Comparison of ENCODE assay signal across 8 cellular contexts in the genomic region with DNA sequence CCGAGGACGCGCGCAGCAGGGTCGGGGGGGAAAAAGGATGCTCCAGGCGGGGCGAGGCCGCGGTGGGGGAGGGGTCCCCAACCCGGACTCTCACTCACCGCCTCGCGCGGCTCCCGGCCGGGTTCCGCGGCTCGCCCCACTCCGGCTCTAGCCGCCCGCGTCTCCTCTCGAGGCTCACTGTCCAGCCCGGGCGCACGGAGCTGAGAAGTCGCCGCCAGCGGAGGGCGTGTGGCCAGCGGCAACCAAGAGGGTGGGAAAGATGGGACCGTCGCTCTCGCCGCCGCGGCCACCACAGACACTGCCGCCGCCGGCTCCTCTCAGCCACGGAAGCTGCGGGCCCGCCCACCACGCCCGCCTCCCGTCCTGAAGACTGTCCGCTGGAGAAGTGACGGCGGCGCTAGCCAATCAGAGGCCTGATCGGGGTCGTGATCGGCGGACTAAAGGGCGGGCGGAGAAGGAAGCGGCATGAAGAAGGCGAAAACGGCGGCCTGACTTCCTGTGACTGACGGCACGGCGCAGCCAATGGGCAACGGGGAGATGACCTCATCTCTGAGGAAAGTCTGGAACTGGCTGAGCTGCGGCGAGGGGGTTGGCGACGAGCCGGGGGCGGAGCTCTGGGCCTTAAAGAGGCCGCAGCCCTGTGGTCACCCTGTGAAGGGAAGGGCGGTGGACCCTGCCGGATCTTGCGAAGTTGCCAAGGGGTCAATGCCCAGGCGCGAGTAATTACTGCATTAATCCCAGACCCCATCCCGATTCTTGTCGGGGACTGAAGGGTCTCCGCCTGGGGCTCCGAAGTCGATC. TPM values are rescaled to one million over a fixed set of nuclear protein-coding genes. Genes with fewer than 3 reads are reported as not detected.
A peak's percentile ranks its signal among the peaks of the same experiment; 100 is the strongest.
DNase-seq lines count a peak whose midpoint lies in the region; ATAC-seq and TF ChIP-seq lines count a peak whose summit lies in the region.

TSS of gene MRTFA (minus strand) at position 340 of the 801 bp plus-strand sequence.

- H3K36me3 ChIP-seq in WERI-Rb-1: peaks cover 3% of the 10 kb centered on the region
- H3K36me3 ChIP-seq in mammary epithelial cell (ENCODE audit: insufficient read depth, low read length): no peaks in the 10 kb centered on the region
- H3K36me3 ChIP-seq in skeletal muscle tissue (ENCODE audit: control insufficient read depth in 3 of 3, insufficient read depth in 3 of 3, low read length in 3 of 3): no peaks in the 10 kb centered on the region

- BruUV-seq in mammary epithelial cell (replicated peaks; lab: Mats Ljungman, UMichigan): no TSS peak

- DNase-seq in ACHN (peak; percentile 98), NCI-H2227 (lab: John Stamatoyannopoulos, UW; ENCODE audit: unreplicated experiment) (peak; percentile 98), WERI-Rb-1 (peak; percentile 100), mammary epithelial cell (peak; percentile 100)

- no peaks in the 10 kb centered on the region for H3K27me3 ChIP-seq in WERI-Rb-1 (ENCODE audit: insufficient read depth, low read depth, severe bottlenecking)
- H3K27me3 ChIP-seq in mammary epithelial cell (ENCODE audit: insufficient read depth, low read length): no peaks in the 10 kb centered on the region
- no peaks in the 10 kb centered on the region for H3K27me3 ChIP-seq in skeletal muscle tissue (ENCODE audit: control insufficient read depth in 3 of 3, insufficient read depth in 3 of 3, low read length in 3 of 3)

- no peaks in the 10 kb centered on the region for H4K20me1 ChIP-seq in mammary epithelial cell (ENCODE audit: insufficient read depth, low read length)

- peak within 1 kb of the TSS; percentile 78 for H3K27ac ChIP-seq in WERI-Rb-1
- peak within 1 kb of the TSS; percentile 80 for H3K27ac ChIP-seq in mammary epithelial cell (ENCODE audit: insufficient read depth, low read depth, low read length)
- peak within 1 kb of the TSS; percentile 97 for H3K27ac ChIP-seq in skeletal muscle tissue (ENCODE audit: low read depth, low read length)

- CTCF ChIA-PET in mammary epithelial cell (lab: Charles Lee; ENCODE audit: low non-redundant PET): no interaction called here

- WGBS in mammary epithelial cell (ENCODE audit: low coverage, missing lambda C conversion rate): 2% methylated on average over 11 of the region's 82 CpGs

- TF ChIP-seq CTCF in WERI-Rb-1 (IDR thresholded peaks at IDR 0.05; ENCODE audit: low read depth, low read length) (no peak), mammary epithelial cell (conservative IDR thresholded peaks at IDR 0.05 in 1 of 2, IDR thresholded peaks at IDR 0.05 in 1 of 2; ENCODE audit: extremely low read depth in 1 of 2, insufficient read depth in 1 of 2, low read depth in 1 of 2, low read length in 2 of 2) (no peak)

- peak; percentile 89 for ATAC-seq in GM18873 (IDR thresholded peaks at IDR 0.05; ENCODE audit: low FRiP score, unreplicated experiment)
- peak; percentile 89 for ATAC-seq in HG03139 (IDR thresholded peaks at IDR 0.05; ENCODE audit: unreplicated experiment)

- H3K9me3 ChIP-seq in WERI-Rb-1 (ENCODE audit: severe bottlenecking) (no peaks in the 10 kb centered on the region), mammary epithelial cell (replicated peaks; ENCODE audit: insufficient read depth, low read length) (no peaks in the 10 kb centered on the region), iPS-18c (ENCODE audit: control insufficient read depth, insufficient read depth, low read length) (no peaks in the 10 kb centered on the region), skeletal muscle tissue (ENCODE audit: control insufficient read depth in 3 of 3, low read length in 3 of 3) (no peaks in the 10 kb centered on the region)

- intact Hi-C loops in mammary epithelial cell (cut with micrococcal nuclease): loop anchor here (2.0 kb wide), 2 partner anchors 40 to 112 kb away; no protein-coding TSS in a partner anchor

- peaks cover 50% of the 10 kb centered on the region for H3K79me2 ChIP-seq in mammary epithelial cell (ENCODE audit: insufficient read depth, low read length)

- peak within 1 kb of the TSS; percentile 93 for H2AFZ ChIP-seq in mammary epithelial cell (ENCODE audit: low read depth, low read length)

- dilution Hi-C loops in mammary epithelial cell (cut with HindIII; ENCODE audit: low sequenced_read_pairs): no loop called here

- peaks cover 20% of the 10 kb centered on the region for H3K4me1 ChIP-seq in mammary epithelial cell (ENCODE audit: insufficient read depth, low read length)
- peaks cover 17 to 25% (median 23%) of the 10 kb centered on the region in 3 donors for H3K4me1 ChIP-seq in skeletal muscle tissue (ENCODE audit: control insufficient read depth in 3 of 3, insufficient read depth in 3 of 3, low read length in 3 of 3)

- peak within 1 kb of the TSS; percentile 75 for H3K9ac ChIP-seq in mammary epithelial cell (ENCODE audit: insufficient read depth, low read length)
- H3K9ac ChIP-seq in skeletal muscle tissue (ENCODE audit: low read depth in 1 of 3, low read length in 3 of 3): peak within 1 kb of the TSS; percentile 96 to 99 (median 97)

- peak within 1 kb of the TSS; percentile 98 for H3K4me2 ChIP-seq in mammary epithelial cell (ENCODE audit: insufficient read depth, low read depth, low read length)

- peak within 1 kb of the TSS; percentile 92 for H3K4me3 ChIP-seq in WERI-Rb-1 (ENCODE audit: low read depth, low read length)
- H3K4me3 ChIP-seq in mammary epithelial cell (replicated peaks in 1 of 3; ENCODE audit: insufficient read depth in 1 of 3, low read depth in 2 of 3, low read length in 3 of 3): peak within 1 kb of the TSS; percentile 85 to 100 (median 90)
- H3K4me3 ChIP-seq in iPS-18c (ENCODE audit: insufficient read depth, low read depth, low read length): peak within 1 kb of the TSS; percentile 89
- peak within 1 kb of the TSS; percentile 96 to 97 (median 96) for H3K4me3 ChIP-seq in skeletal muscle tissue (ENCODE audit: low read length in 3 of 3)

- in situ Hi-C loops in ACHN (cut with HindIII; ENCODE audit: low pct_ligation_motif_present, low pct_unique_long_range_greater_than_20kb, low sequenced_read_pairs) (no loop called here), mammary epithelial cell (cut with MboI; ENCODE audit: low sequenced_read_pairs in 2 of 2) (loop anchor here in 1 of 2 donors (5.0 kb wide), 1 partner anchor 109 kb away; no protein-coding TSS in a partner anchor)

RNA-seq across cellular contexts. Expression of gene MRTFA, which starts in this region (rescaled TPM):
- 10 to 100 TPM; 51.0 to 75.7 TPM for total RNA-seq in mammary epithelial cell
- polyA plus RNA-seq in mammary epithelial cell: 8.3 TPM
- polyA minus RNA-seq in mammary epithelial cell: 137 TPM
- 25.6 TPM for total RNA-seq in skeletal muscle tissue

Comparison
In these comparisons a context has a peak if more than half of its experiments do, and no peak if none do; other contexts are left out.
1. Peak in every context shown above with its lines: DNase-seq, ATAC-seq, H3K4me3 ChIP-seq and H3K27ac ChIP-seq.